ENCODE assay signal across 8 cellular contexts in genomic region chr7:50502001-50502684, GRCh38.
A peak's percentile ranks its signal among the peaks of the same experiment; 100 is the strongest.
DNase-seq lines count a peak whose midpoint lies in the region; ATAC-seq and TF ChIP-seq lines count a peak whose summit lies in the region.

No MANE protein-coding gene starts in this region.

- H3K36me3 ChIP-seq in brain microvascular endothelial cell (replicated peaks) (no peaks in the 10 kb centered on the region), stomach smooth muscle (ENCODE audit: control insufficient read depth in 2 of 2, insufficient read depth in 2 of 2, low read length in 2 of 2) (no peaks in the 10 kb centered on the region)

- TF ChIP-seq CTCF in brain microvascular endothelial cell (IDR thresholded peaks at IDR 0.05; ENCODE audit: low read depth, low read length, missing control alignments), result no peak

- in situ Hi-C loops in brain microvascular endothelial cell (cut with HindIII; ENCODE audit: low pct_ligation_motif_present, low sequenced_read_pairs), result no loop called here

- H3K27ac ChIP-seq in brain microvascular endothelial cell (peak overlapping the region; percentile 13), stomach smooth muscle (ENCODE audit: low read length) (peak overlapping the region; percentile 31)

- no peak for ATAC-seq in HG03521 (IDR thresholded peaks at IDR 0.05; ENCODE audit: unreplicated experiment)

- no peaks in the 10 kb centered on the region for H3K27me3 ChIP-seq in brain microvascular endothelial cell (replicated peaks)
- peaks cover 0 to 1% of the 10 kb centered on the region in 2 donors for H3K27me3 ChIP-seq in stomach smooth muscle (ENCODE audit: control insufficient read depth in 1 of 2, insufficient read depth in 2 of 2, low read length in 2 of 2)

- H3K9me3 ChIP-seq in stomach smooth muscle (ENCODE audit: control insufficient read depth in 2 of 2, low read length in 2 of 2), result no peaks in the 10 kb centered on the region

- DNase-seq in HEK293T (ENCODE audit: extremely low spot score), result no peak
- peak; percentile 89 for DNase-seq in brain microvascular endothelial cell
- DNase-seq in kidney glomerular epithelial cell (lab: John Stamatoyannopoulos, UW), result peak; percentile 41
- DNase-seq in OCI-M1 (lab: John Stamatoyannopoulos, UW), result no peak
- DNase-seq in activated CD4-positive, alpha-beta T cell treated with anti-CD3 and anti-CD28 coated beads for 1 hour, result no peak
- DNase-seq in stimulated activated CD4-positive, alpha-beta T cell treated with anti-CD3 and anti-CD28 coated beads, Interleukin-2, amount 100 ng/mL, for 24 hours, result no peak

- POLR2A ChIA-PET in HEK293T (lab: Yijun Ruan, JAX), result no interaction called here

- CTCF ChIA-PET in HEK293T (lab: Yijun Ruan, JAX), result no interaction called here

- H3K4me3 ChIP-seq in brain microvascular endothelial cell (ENCODE audit: low read depth, low read length), result no peak overlapping the region
- no peak overlapping the region for H3K4me3 ChIP-seq in stomach smooth muscle (ENCODE audit: low read length in 2 of 2)

- H3K9ac ChIP-seq in stomach smooth muscle (ENCODE audit: low read length in 2 of 2), result no peak overlapping the region

- H3K4me1 ChIP-seq in stomach smooth muscle (ENCODE audit: control insufficient read depth, insufficient read depth, low read length), result peaks cover 18% of the 10 kb centered on the region

TF ChIP-seq in HEK293T, 16 proteins besides CTCF, POLR2A, EP300 and RAD21:
- TF ChIP-seq, protein P1, sequence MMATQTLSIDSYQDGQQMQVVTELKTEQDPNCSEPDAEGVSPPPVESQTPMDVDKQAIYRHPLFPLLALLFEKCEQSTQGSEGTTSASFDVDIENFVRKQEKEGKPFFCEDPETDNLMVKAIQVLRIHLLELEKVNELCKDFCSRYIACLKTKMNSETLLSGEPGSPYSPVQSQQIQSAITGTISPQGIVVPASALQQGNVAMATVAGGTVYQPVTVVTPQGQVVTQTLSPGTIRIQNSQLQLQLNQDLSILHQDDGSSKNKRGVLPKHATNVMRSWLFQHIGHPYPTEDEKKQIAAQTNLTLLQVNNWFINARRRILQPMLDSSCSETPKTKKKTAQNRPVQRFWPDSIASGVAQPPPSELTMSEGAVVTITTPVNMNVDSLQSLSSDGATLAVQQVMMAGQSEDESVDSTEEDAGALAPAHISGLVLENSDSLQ (IDR thresholded peaks at IDR 0.05), result peak; percentile 34; the same call in 1 of the 2 replicates
- no peak for TF ChIP-seq BHLHE40 (IDR thresholded peaks at IDR 0.05; ENCODE audit: borderline replicate concordance)

Comparison
In these comparisons a context has a peak if more than half of its experiments do, and no peak if none do; other contexts are left out.
1. DNase-seq: peak in brain microvascular endothelial cell (single experiment) and kidney glomerular epithelial cell (single experiment); none in HEK293T (single experiment), OCI-M1 (single experiment), activated CD4-positive, alpha-beta T cell treated with anti-CD3 and anti-CD28 coated beads for 1 hour (single experiment) and stimulated activated CD4-positive, alpha-beta T cell treated with anti-CD3 and anti-CD28 coated beads, Interleukin-2, amount 100 ng/mL, for 24 hours (0 of 2).